8 cellular contexts compared by ENCODE assay signal in genomic region chr11:34313099-34313517, GRCh38. TPM values are rescaled to one million over a fixed set of nuclear protein-coding genes. Genes with fewer than 3 reads are reported as not detected.
DNase-seq lines count a peak whose midpoint lies in the region; ATAC-seq lines count a peak whose summit lies in the region.

No MANE protein-coding gene starts in this region.

- no peak overlapping the region for H3K27ac Mint-ChIP-seq in activated CD4-positive, alpha-beta memory T cell treated with anti-CD3 and anti-CD28 coated beads, Interleukin-2, amount 10 ng/mL, durations not matched to agents 7 days and 5 days

- H3K4me3 Mint-ChIP-seq in activated CD4-positive, alpha-beta memory T cell treated with anti-CD3 and anti-CD28 coated beads, Interleukin-2, amount 10 ng/mL, durations not matched to agents 7 days and 5 days = no peak overlapping the region

- no peaks in the 10 kb centered on the region for H3K9me3 Mint-ChIP-seq in activated CD4-positive, alpha-beta memory T cell treated with anti-CD3 and anti-CD28 coated beads, Interleukin-2, amount 10 ng/mL, durations not matched to agents 7 days and 5 days

- ATAC-seq in GM18858 (IDR thresholded peaks at IDR 0.05; ENCODE audit: unreplicated experiment) (peak; percentile 90), HG02759 (IDR thresholded peaks at IDR 0.05; ENCODE audit: unreplicated experiment) (peak; percentile 87), sciatic nerve (no peak)

- CTCF ChIA-PET in activated CD4-positive, alpha-beta memory T cell treated with anti-CD3 and anti-CD28 coated beads, Interleukin-2, amount 10 ng/mL, durations not matched to agents 7 days and 5 days (lab: Charles Lee) = interaction anchor here (1.1 to 1.5 kb wide), 2 partner anchors 44 to 138 kb away, joined by 3 to 5 read pairs; partner anchors contain the start of gene ABTB2

- H3K27me3 Mint-ChIP-seq in activated CD4-positive, alpha-beta memory T cell treated with anti-CD3 and anti-CD28 coated beads, Interleukin-2, amount 10 ng/mL, durations not matched to agents 7 days and 5 days = no peaks in the 10 kb centered on the region

- peak; percentile 35 for DNase-seq in AG20443 (ENCODE audit: low spot score)
- DNase-seq in activated CD4-positive, alpha-beta memory T cell treated with anti-CD3 and anti-CD28 coated beads, Interleukin-2, amount 10 ng/mL, durations not matched to agents 7 days and 5 days = peak; percentile 29
- no peak for DNase-seq in NAMALWA (ENCODE audit: low spot score)
- no peak for DNase-seq in sciatic nerve (ENCODE audit: low spot score)
- no peak for DNase-seq in C1 segment of cervical spinal cord (lab: John Stamatoyannopoulos, UW)
- no peak for DNase-seq in NCI-H2196 treated with DMSO at 0.1 percent for 48 hours (lab: John Stamatoyannopoulos, UW; ENCODE audit: unreplicated experiment)

- no peaks in the 10 kb centered on the region for H3K36me3 Mint-ChIP-seq in activated CD4-positive, alpha-beta memory T cell treated with anti-CD3 and anti-CD28 coated beads, Interleukin-2, amount 10 ng/mL, durations not matched to agents 7 days and 5 days (ENCODE audit: low read depth)

- POLR2A ChIA-PET in activated CD4-positive, alpha-beta memory T cell treated with anti-CD3 and anti-CD28 coated beads, Interleukin-2, amount 10 ng/mL, durations not matched to agents 7 days and 5 days (lab: Charles Lee) = no interaction called here

- intact Hi-C loops in sciatic nerve (cut with DNase I) = no loop called here

- peaks cover 14% of the 10 kb centered on the region for H3K4me1 Mint-ChIP-seq in activated CD4-positive, alpha-beta memory T cell treated with anti-CD3 and anti-CD28 coated beads, Interleukin-2, amount 10 ng/mL, durations not matched to agents 7 days and 5 days

RNA-seq across cellular contexts. Expression of gene ABTB2, which starts 44.7 kb away (rescaled TPM):
- 1 to 10 TPM; 2.3 to 2.7 TPM for total RNA-seq in activated CD4-positive, alpha-beta memory T cell treated with anti-CD3 and anti-CD28 coated beads, Interleukin-2, amount 10 ng/mL, durations not matched to agents 7 days and 5 days
- total RNA-seq in sciatic nerve = 10.5 TPM

Comparison
In these comparisons a context has a peak if more than half of its experiments do, and no peak if none do; other contexts are left out.
1. DNase-seq: peak in AG20443 (single experiment) and activated CD4-positive, alpha-beta memory T cell treated with anti-CD3 and anti-CD28 coated beads, Interleukin-2, amount 10 ng/mL, durations not matched to agents 7 days and 5 days (single experiment); none in NAMALWA (single experiment), sciatic nerve (single experiment), C1 segment of cervical spinal cord (0 of 14) and NCI-H2196 treated with DMSO at 0.1 percent for 48 hours (single experiment).